ENCODE assay signal across 12 cellular contexts in genomic region chr11:95093548-95093947, GRCh38. TPM values are rescaled to one million over a fixed set of nuclear protein-coding genes. Genes with fewer than 3 reads are reported as not detected.
DNase-seq lines count a peak whose midpoint lies in the region; ATAC-seq and TF ChIP-seq lines count a peak whose summit lies in the region.
"Had no signal": no experiment of that assay in that cellular context is flagged by ENCODE, and none has a peak within 500 bp of the region (broad histone marks: within the 10 kb centered on the region; RNA-seq: fewer than 3 reads in every experiment).

No MANE protein-coding gene starts in this region.

- peaks cover 76% of the 10 kb centered on the region for H3K4me1 Mint-ChIP-seq in activated CD4-positive, alpha-beta memory T cell treated with anti-CD3 and anti-CD28 coated beads for 36 hours (ENCODE audit: low read depth)
- peaks cover 54% of the 10 kb centered on the region for H3K4me1 Mint-ChIP-seq in neural crest cell

- no peak overlapping the region for H3K4me3 Mint-ChIP-seq in activated CD4-positive, alpha-beta memory T cell treated with anti-CD3 and anti-CD28 coated beads for 36 hours
- H3K4me3 Mint-ChIP-seq in neural crest cell = peak overlapping the region; percentile 62

- no peaks in the 10 kb centered on the region for H3K27me3 Mint-ChIP-seq in activated CD4-positive, alpha-beta memory T cell treated with anti-CD3 and anti-CD28 coated beads for 36 hours
- H3K27me3 Mint-ChIP-seq in neural crest cell (ENCODE audit: low read depth) = no peaks in the 10 kb centered on the region

- peaks cover 19% of the 10 kb centered on the region for H3K36me3 Mint-ChIP-seq in activated CD4-positive, alpha-beta memory T cell treated with anti-CD3 and anti-CD28 coated beads for 36 hours
- peaks cover 2% of the 10 kb centered on the region for H3K36me3 Mint-ChIP-seq in neural crest cell (ENCODE audit: low read depth)

- H3K27ac Mint-ChIP-seq in activated CD4-positive, alpha-beta memory T cell treated with anti-CD3 and anti-CD28 coated beads for 36 hours = peak overlapping the region; percentile 66
- H3K27ac Mint-ChIP-seq in neural crest cell (ENCODE audit: unreplicated experiment) = no peak overlapping the region

- POLR2A ChIA-PET in activated CD4-positive, alpha-beta memory T cell treated with anti-CD3 and anti-CD28 coated beads for 36 hours (lab: Charles Lee) = interaction anchor here (0.6 to 2.1 kb wide), 6 partner anchors 9 to 470 kb away, joined by 3 to 8 read pairs (median 4); partner anchors contain the start of gene SRSF8

- CTCF ChIA-PET in activated CD4-positive, alpha-beta memory T cell treated with anti-CD3 and anti-CD28 coated beads for 36 hours (lab: Charles Lee) = interaction anchor here (1.0 to 12.1 kb wide), 13 partner anchors 9 to 117 kb away, joined by 3 to 220 read pairs (median 8); partner anchors contain the start of gene SRSF8

- DNase-seq in activated CD4-positive, alpha-beta memory T cell treated with anti-CD3 and anti-CD28 coated beads for 36 hours = no peak
- DNase-seq in neural crest cell (ENCODE audit: low read depth, low spot score) = no peak
- no peak for DNase-seq in A172 (ENCODE audit: low spot score)
- DNase-seq in C1 segment of cervical spinal cord (lab: John Stamatoyannopoulos, UW) = no peak
- DNase-seq: Right ventricle myocardium superior had no signal

- no peaks in the 10 kb centered on the region for H3K9me3 Mint-ChIP-seq in activated CD4-positive, alpha-beta memory T cell treated with anti-CD3 and anti-CD28 coated beads for 36 hours
- no peaks in the 10 kb centered on the region for H3K9me3 Mint-ChIP-seq in neural crest cell

- intact Hi-C loops in activated CD4-positive, alpha-beta memory T cell treated with anti-CD3 and anti-CD28 coated beads for 36 hours (cut with micrococcal nuclease) = loop anchor here (1.0 to 5.0 kb wide), 2 partner anchors 24 to 464 kb away; no protein-coding TSS in a partner anchor

- H3K4me3 ChIP-seq in GM08714 (ENCODE audit: low read length) = peak overlapping the region; percentile 45; the same call in 1 of the 2 replicates

- no peak for TF ChIP-seq CTCF in neural crest cell (conservative IDR thresholded peaks at IDR 0.05)

- ATAC-seq in GM21529 (IDR thresholded peaks at IDR 0.05; ENCODE audit: unreplicated experiment) (peak; percentile 15), GM19463 (IDR thresholded peaks at IDR 0.05; ENCODE audit: unreplicated experiment) (no peak), GM19397 (IDR thresholded peaks at IDR 0.05; ENCODE audit: unreplicated experiment) (no peak)

RNA-seq across cellular contexts. Expression of gene ENDOD1, which starts 3.9 kb away (rescaled TPM):
- total RNA-seq in activated CD4-positive, alpha-beta memory T cell treated with anti-CD3 and anti-CD28 coated beads for 36 hours = 10 to 100 TPM; 25.9 TPM
- total RNA-seq in neural crest cell = 12.3 and 12.5 TPM in 2 replicates
- 0.83 and 0.96 TPM in 2 replicates for total RNA-seq in A172 (2014; rRNA removed; shearing (Covaris generic))

RNA-seq across cellular contexts. Expression of gene SRSF8, which starts 26.8 kb away (rescaled TPM):
- total RNA-seq in activated CD4-positive, alpha-beta memory T cell treated with anti-CD3 and anti-CD28 coated beads for 36 hours = 10 to 100 TPM; 31.1 to 32.2 TPM
- 32.5 and 40.4 TPM in 2 replicates for total RNA-seq in neural crest cell
- 0.24 and 0.41 TPM in 2 replicates for total RNA-seq in A172 (2014; rRNA removed; shearing (Covaris generic))

RNA-seq across cellular contexts. Expression of gene KDM4F, which starts 44.3 kb away (rescaled TPM):
- total RNA-seq in activated CD4-positive, alpha-beta memory T cell treated with anti-CD3 and anti-CD28 coated beads for 36 hours = not detected
- not detected in 2 replicates for total RNA-seq in neural crest cell
- total RNA-seq in A172 (2014; rRNA removed; shearing (Covaris generic)) = not detected in 2 replicates
- total RNA-seq: dermis blood vessel endothelial cell, H4, IMR-90, Right ventricle myocardium superior had no signal

Comparison
In these comparisons a context has a peak if more than half of its experiments do, and no peak if none do; other contexts are left out.
1. RNA of gene SRSF8, which starts 26.8 kb away (total RNA-seq): 32.5 to 40.4 TPM in neural crest cell and 31.1 to 32.2 TPM in activated CD4-positive, alpha-beta memory T cell treated with anti-CD3 and anti-CD28 coated beads for 36 hours; 0.24 to 0.41 TPM in A172; every median in the first group is over 10 times any median in the second.